22 cellular contexts compared by ENCODE assay signal in the genomic region with DNA sequence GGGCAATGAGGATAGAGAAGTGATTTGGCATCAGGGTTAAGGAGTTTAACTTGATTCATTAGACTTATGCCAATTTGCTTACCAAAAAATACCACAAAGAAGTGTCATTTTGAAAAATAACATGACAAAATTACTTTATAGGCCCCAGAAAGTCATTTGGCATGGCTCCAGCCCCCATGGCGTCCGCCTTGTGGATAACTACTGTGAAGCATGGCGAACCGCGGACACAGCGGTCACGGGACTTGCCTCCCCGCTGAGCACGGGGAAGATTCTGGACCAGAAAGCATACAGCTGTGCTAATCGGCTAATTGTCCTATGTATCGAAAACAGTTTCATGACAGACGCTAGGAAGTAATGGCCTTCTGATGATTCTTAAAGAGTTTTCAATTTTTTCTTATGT. TPM values are rescaled to one million over a fixed set of nuclear protein-coding genes. Genes with fewer than 3 reads are reported as not detected.
DNase-seq lines count a peak whose midpoint lies in the region; ATAC-seq and TF ChIP-seq lines count a peak whose summit lies in the region.
"Had no signal": no experiment of that assay in that cellular context is flagged by ENCODE, and none has a peak within 500 bp of the region (broad histone marks: within the 10 kb centered on the region; RNA-seq: fewer than 3 reads in every experiment).

No MANE protein-coding gene starts in this region.

- peaks cover 2% of the 10 kb centered on the region for H3K9me3 Mint-ChIP-seq in activated naive CD4-positive, alpha-beta T cell treated with anti-CD3 and anti-CD28 coated beads, Interleukin-2, amount 10 ng/mL, durations not matched to agents 7 days and 5 days
- no peaks in the 10 kb centered on the region for H3K9me3 Mint-ChIP-seq in activated naive CD4-positive, alpha-beta T cell treated with anti-CD3 and anti-CD28 coated beads for 36 hours
- no peaks in the 10 kb centered on the region for H3K9me3 Mint-ChIP-seq in immature natural killer cell
- H3K9me3 Mint-ChIP-seq: naive B cell had no signal

- peak overlapping the region; percentile 96 for H3K27ac Mint-ChIP-seq in activated naive CD4-positive, alpha-beta T cell treated with anti-CD3 and anti-CD28 coated beads, Interleukin-2, amount 10 ng/mL, durations not matched to agents 7 days and 5 days
- H3K27ac Mint-ChIP-seq in activated naive CD4-positive, alpha-beta T cell treated with anti-CD3 and anti-CD28 coated beads for 36 hours = no peak overlapping the region
- peak overlapping the region; percentile 73 to 95 (median 94) for H3K27ac Mint-ChIP-seq in immature natural killer cell

- H3K36me3 Mint-ChIP-seq in activated naive CD4-positive, alpha-beta T cell treated with anti-CD3 and anti-CD28 coated beads, Interleukin-2, amount 10 ng/mL, durations not matched to agents 7 days and 5 days = peaks cover 15% of the 10 kb centered on the region
- no peaks in the 10 kb centered on the region for H3K36me3 Mint-ChIP-seq in activated naive CD4-positive, alpha-beta T cell treated with anti-CD3 and anti-CD28 coated beads for 36 hours (ENCODE audit: low read depth)
- peaks cover 15 to 21% (median 16%) of the 10 kb centered on the region in 3 donors for H3K36me3 Mint-ChIP-seq in immature natural killer cell

- CTCF ChIA-PET in activated naive CD4-positive, alpha-beta T cell treated with anti-CD3 and anti-CD28 coated beads, Interleukin-2, amount 10 ng/mL, durations not matched to agents 7 days and 5 days (lab: Charles Lee) = interaction anchor here (0.8 kb wide), 1 partner anchor 56 kb away, joined by 3 read pairs; no protein-coding TSS in a partner anchor
- CTCF ChIA-PET in activated naive CD4-positive, alpha-beta T cell treated with anti-CD3 and anti-CD28 coated beads for 36 hours (lab: Charles Lee) = no interaction called here

- 95% methylated on average over 12 of the region's 12 CpGs for WGBS in thymus

- no peak overlapping the region for H3K4me3 Mint-ChIP-seq in activated naive CD4-positive, alpha-beta T cell treated with anti-CD3 and anti-CD28 coated beads, Interleukin-2, amount 10 ng/mL, durations not matched to agents 7 days and 5 days
- H3K4me3 Mint-ChIP-seq in activated naive CD4-positive, alpha-beta T cell treated with anti-CD3 and anti-CD28 coated beads for 36 hours = no peak overlapping the region
- H3K4me3 Mint-ChIP-seq in immature natural killer cell = peak overlapping the region; percentile 55 to 74 (median 67)

- H3K27me3 ChIP-seq in thymus (ENCODE audit: control insufficient read depth, insufficient read depth) = no peaks in the 10 kb centered on the region
- H3K27me3 ChIP-seq: upper lobe of left lung had no signal

- H3K36me3 ChIP-seq in thymus (ENCODE audit: control insufficient read depth, insufficient read depth) = no peaks in the 10 kb centered on the region
- H3K36me3 ChIP-seq: upper lobe of left lung had no signal

- H3K9me3 ChIP-seq in thymus (ENCODE audit: control insufficient read depth) = no peaks in the 10 kb centered on the region
- H3K9me3 ChIP-seq: upper lobe of left lung had no signal

- H3K27ac ChIP-seq in VCaP = peak overlapping the region; percentile 7; the same call in 1 of the 2 replicates
- H3K27ac ChIP-seq in thymus (ENCODE audit: low read depth) = peak overlapping the region; percentile 61

- peaks cover 5% of the 10 kb centered on the region for H3K27me3 Mint-ChIP-seq in activated naive CD4-positive, alpha-beta T cell treated with anti-CD3 and anti-CD28 coated beads, Interleukin-2, amount 10 ng/mL, durations not matched to agents 7 days and 5 days
- no peaks in the 10 kb centered on the region for H3K27me3 Mint-ChIP-seq in activated naive CD4-positive, alpha-beta T cell treated with anti-CD3 and anti-CD28 coated beads for 36 hours (ENCODE audit: low read depth)
- H3K27me3 Mint-ChIP-seq in immature natural killer cell (ENCODE audit: low read depth in 3 of 3) = peaks cover 0 to 7% (median 2%) of the 10 kb centered on the region in 3 donors
- H3K27me3 Mint-ChIP-seq: naive B cell had no signal

- no peak for ATAC-seq in GM18907 (IDR thresholded peaks at IDR 0.05; ENCODE audit: unreplicated experiment)
- ATAC-seq: HepG2, SK-N-SH treated with all-trans-retinoic acid at 6 μM for 48 hours had no signal

- H3K4me3 ChIP-seq in thymus (ENCODE audit: low read length) = no peak overlapping the region
- H3K4me3 ChIP-seq: upper lobe of left lung had no signal

- H3K4me1 ChIP-seq in thymus (ENCODE audit: control insufficient read depth, insufficient read depth, low read length) = peaks cover 6% of the 10 kb centered on the region

- intact Hi-C loops in activated naive CD4-positive, alpha-beta T cell treated with anti-CD3 and anti-CD28 coated beads for 36 hours (cut with micrococcal nuclease) = loop anchor here (1.0 kb wide), 1 partner anchor 12 kb away; no protein-coding TSS in a partner anchor

- no peak for TF ChIP-seq CTCF in VCaP (conservative IDR thresholded peaks at IDR 0.05)

- DNase-seq in activated naive CD4-positive, alpha-beta T cell treated with anti-CD3 and anti-CD28 coated beads, Interleukin-2, amount 10 ng/mL, durations not matched to agents 7 days and 5 days = no peak
- DNase-seq in activated naive CD4-positive, alpha-beta T cell treated with anti-CD3 and anti-CD28 coated beads for 36 hours = no peak
- no peak for DNase-seq in immature natural killer cell
- no peak for DNase-seq in DMS53 treated with DMSO at 0.1 percent for 48 hours (lab: John Stamatoyannopoulos, UW; ENCODE audit: unreplicated experiment)
- no peak for DNase-seq in Ammon's horn (ENCODE audit: low spot score)
- DNase-seq: Calu3; effector memory CD4-positive, alpha-beta T cell; H7; head of caudate nucleus; MM.1S; naive B cell; NCI-H146; NCI-H226; NK-92 treated with Interleukin-12 subunit alpha and Interleukin-12 subunit beta, amount 100 ng/mL, for 24 hours; RPMI8226; stimulated activated CD4-positive, alpha-beta T cell treated with anti-CD3 and anti-CD28 coated beads, Interleukin-12 subunit alpha, Interleukin-12 subunit beta, amount 100 ng/mL, for 4 hours; upper lobe of left lung had no signal

- peaks cover 61% of the 10 kb centered on the region for H3K4me1 Mint-ChIP-seq in activated naive CD4-positive, alpha-beta T cell treated with anti-CD3 and anti-CD28 coated beads, Interleukin-2, amount 10 ng/mL, durations not matched to agents 7 days and 5 days
- peaks cover 23% of the 10 kb centered on the region for H3K4me1 Mint-ChIP-seq in activated naive CD4-positive, alpha-beta T cell treated with anti-CD3 and anti-CD28 coated beads for 36 hours (ENCODE audit: low read depth)
- H3K4me1 Mint-ChIP-seq in immature natural killer cell = peaks cover 79 to 96% of the 10 kb centered on the region in 2 donors

RNA-seq across cellular contexts. Expression of a gene that starts 35.4 kb away (rescaled TPM):
- 10 to 100 TPM; 13.7 to 16.9 TPM for total RNA-seq in activated naive CD4-positive, alpha-beta T cell treated with anti-CD3 and anti-CD28 coated beads for 36 hours
- polyA plus RNA-seq in immature natural killer cell (10 to 100 TPM; 34.2 to 71.0 (median 67.8) TPM), thymus (19.4 TPM)

Comparison
In these comparisons a context has a peak if more than half of its experiments do, and no peak if none do; other contexts are left out.
1. H3K4me3 Mint-ChIP-seq: peak in immature natural killer cell (5 of 5); none in activated naive CD4-positive, alpha-beta T cell treated with anti-CD3 and anti-CD28 coated beads, Interleukin-2, amount 10 ng/mL, durations not matched to agents 7 days and 5 days (single experiment) and activated naive CD4-positive, alpha-beta T cell treated with anti-CD3 and anti-CD28 coated beads for 36 hours (single experiment).